ENCODE assay signal across 19 cellular contexts in the genomic region with DNA sequence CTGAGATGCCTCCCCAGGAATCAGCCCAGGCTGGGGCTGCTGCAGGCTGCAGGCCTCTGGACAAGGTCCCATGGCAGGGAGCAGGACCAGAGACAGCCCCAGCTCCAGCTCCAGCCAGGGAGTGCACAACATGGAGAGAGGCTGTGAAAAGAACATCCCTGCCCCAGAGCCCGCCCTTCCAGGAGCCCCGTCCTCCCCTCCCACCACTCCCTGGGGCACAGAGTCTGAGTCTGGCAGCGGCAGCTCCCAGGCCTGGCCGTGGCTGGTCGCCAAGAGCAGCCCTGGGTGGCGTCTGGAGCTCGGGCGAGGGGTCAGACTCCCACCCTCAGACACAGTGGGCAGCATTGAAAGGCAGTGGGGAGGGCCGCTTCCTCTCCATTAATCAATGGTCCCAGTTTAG.
"Had no signal": no experiment of that assay in that cellular context is flagged by ENCODE, and none has a peak within 500 bp of the region (broad histone marks: within the 10 kb centered on the region; RNA-seq: fewer than 3 reads in every experiment).

No MANE protein-coding gene starts in this region.

- DNase-seq: activated CD4-positive, alpha-beta memory T cell treated with anti-CD3 and anti-CD28 coated beads, Interleukin-2, amount 10 ng/mL, durations not matched to agents 7 days and 5 days; activated CD4-positive, alpha-beta T cell treated with anti-CD3 and anti-CD28 coated beads for 4 hours; activated effector memory CD4-positive, alpha-beta T cell treated with Interleukin-2 at 50 U/mL for 16 hours; activated T-cell treated with anti-CD3 and anti-CD28 coated beads, Interleukin-2, amount 50 U/mL, for 24 hours; body of pancreas; central memory CD4-positive, alpha-beta T cell; esophagus squamous epithelium; hippocampal formation; left ventricle myocardium inferior; posterior cingulate gyrus; small intestine; stimulated activated naive CD8-positive, alpha-beta T cell treated with anti-CD3 and anti-CD28 coated beads, Interleukin-15, Interleukin-2, amounts not matched to agents 100 U/mL and 50 U/mL, for 24 hours; T-helper 17 cell; trophoblast cell had no signal

- ATAC-seq: body of pancreas; natural killer cell treated with Interleukin-12 subunit alpha and Interleukin-12 subunit beta and Interleukin-15 and Interleukin-18, amount 100 ng/mL, for 72 hours; stimulated activated naive CD8-positive, alpha-beta T cell treated with anti-CD3 and anti-CD28 coated beads, Interleukin-15, Interleukin-2, amounts not matched to agents 100 U/mL and 50 U/mL, for 24 hours; T-helper 17 cell; WTC11 had no signal

- H3K4me1 ChIP-seq: adrenal gland, body of pancreas had no signal

- H3K27ac ChIP-seq: adrenal gland, body of pancreas, esophagus squamous epithelium, left ventricle myocardium inferior had no signal

- H3K27me3 ChIP-seq: adrenal gland, body of pancreas had no signal

- H3K36me3 ChIP-seq: adrenal gland, esophagus squamous epithelium, left ventricle myocardium inferior had no signal

- H3K9me3 ChIP-seq: adrenal gland, body of pancreas, esophagus squamous epithelium, left ventricle myocardium inferior had no signal

- FAIRE-seq: keratinocyte, small intestine had no signal

- H3K4me3 ChIP-seq: adrenal gland, body of pancreas, coronary artery, esophagus squamous epithelium, left ventricle myocardium inferior had no signal
